ENCODE assay signal across 8 cellular contexts in genomic region chr11:576791-577610, GRCh38. TPM values are rescaled to one million over a fixed set of nuclear protein-coding genes. Genes with fewer than 3 reads are reported as not detected.
A peak's percentile ranks its signal among the peaks of the same experiment; 100 is the strongest.
DNase-seq lines count a peak whose midpoint lies in the region; ATAC-seq and TF ChIP-seq lines count a peak whose summit lies in the region.

No MANE protein-coding gene starts in this region.

- intact Hi-C loops in heart right ventricle (cut with DNase I), result loop anchor here in 4 of 10 donors (2.0 to 10.0 kb wide), 4 partner anchors 35 to 62 kb away; partner anchors contain the start of gene IRF7 (in 2 of the 4)
- intact Hi-C loops in cardiac septum (cut with DNase I), result loop anchor here (1.0 to 5.0 kb wide), 2 partner anchors 40 to 42 kb away; partner anchors contain the start of genes HRAS and IRF7
- intact Hi-C loops in vagina (cut with DNase I), result no loop called here

- no peak for TF ChIP-seq CTCF in heart right ventricle (IDR thresholded peaks at IDR 0.05)
- TF ChIP-seq CTCF in brain microvascular endothelial cell (IDR thresholded peaks at IDR 0.05; ENCODE audit: low read depth, low read length, missing control alignments), result no peak
- TF ChIP-seq CTCF in vagina (IDR thresholded peaks at IDR 0.05), result no peak

- 3 to 4% methylated on average over 36 to 40 of the region's 50 CpGs for WGBS in heart right ventricle, 2 donors

- peak overlapping the region; percentile 58 to 98 (median 88) for H3K4me3 ChIP-seq in heart right ventricle
- peak overlapping the region; percentile 95 for H3K4me3 ChIP-seq in brain microvascular endothelial cell (ENCODE audit: low read depth, low read length)
- H3K4me3 ChIP-seq in vagina, result peak overlapping the region; percentile 75 to 83

- H3K4me1 Mint-ChIP-seq in memory B cell, result peaks cover 31% of the 10 kb centered on the region

- ATAC-seq in heart right ventricle (no peak), memory B cell (ENCODE audit: low read depth) (no peak)

- peak overlapping the region; percentile 45 for H3K27ac Mint-ChIP-seq in memory B cell

- H3K27ac ChIP-seq in heart right ventricle (peak overlapping the region in 9 of 10 donors; percentile 28 to 99 (median 94)), brain microvascular endothelial cell (peak overlapping the region; percentile 62), vagina (peak overlapping the region; percentile 84)

- H3K9me3 ChIP-seq in heart right ventricle (no peaks in the 10 kb centered on the region), vagina (no peaks in the 10 kb centered on the region)

- H3K9me3 Mint-ChIP-seq in memory B cell, result no peaks in the 10 kb centered on the region

- peaks cover 0 to 21% (median 0%) of the 10 kb centered on the region in 7 donors for H3K27me3 ChIP-seq in heart right ventricle
- peaks cover 8% of the 10 kb centered on the region for H3K27me3 ChIP-seq in brain microvascular endothelial cell (replicated peaks)
- no peaks in the 10 kb centered on the region for H3K27me3 ChIP-seq in vagina

- peaks cover 5% of the 10 kb centered on the region for H3K36me3 Mint-ChIP-seq in memory B cell

- peak overlapping the region; percentile 82 for H3K4me3 Mint-ChIP-seq in memory B cell

- peaks cover 0 to 10% (median 5%) of the 10 kb centered on the region in 9 donors for H3K36me3 ChIP-seq in heart right ventricle
- H3K36me3 ChIP-seq in brain microvascular endothelial cell (replicated peaks), result peaks cover 4% of the 10 kb centered on the region
- H3K36me3 ChIP-seq in vagina, result no peaks in the 10 kb centered on the region

- DNase-seq in heart right ventricle (no peak), cardiac septum (ENCODE audit: low spot score) (no peak), brain microvascular endothelial cell (no peak), memory B cell (ENCODE audit: low spot score in 2 of 2) (no peak), vagina (ENCODE audit: extremely low spot score in 2 of 2) (no peak), NCI-H2171 treated with DMSO at 0.1 percent for 48 hours (lab: John Stamatoyannopoulos, UW) (no peak), NCI-H524 (lab: John Stamatoyannopoulos, UW) (no peak)
- no peak for DNase-seq in stimulated activated CD4-positive, alpha-beta T cell treated with anti-CD3 and anti-CD28 coated beads, Interleukin-4, amount 100 ng/mL, for 24 hours

- H3K4me1 ChIP-seq in heart right ventricle, result peaks cover 26 to 65% (median 56%) of the 10 kb centered on the region in 9 donors
- peaks cover 56% of the 10 kb centered on the region for H3K4me1 ChIP-seq in vagina

- in situ Hi-C loops in brain microvascular endothelial cell (cut with HindIII; ENCODE audit: low pct_ligation_motif_present, low sequenced_read_pairs), result no loop called here

- peaks cover 5% of the 10 kb centered on the region for H3K27me3 Mint-ChIP-seq in memory B cell

- TF ChIP-seq POLR2A in vagina (IDR thresholded peaks at IDR 0.05), result no peak

RNA-seq across cellular contexts. Expression of gene PHRF1, which starts 0.7 kb away (rescaled TPM):
- total RNA-seq in heart right ventricle (10 to 100 TPM; 14.7 to 23.0 (median 18.5) TPM), cardiac septum (20.9 TPM), vagina (26.0 TPM)
- 10 to 100 TPM; 10.5 to 19.1 TPM for polyA plus RNA-seq in heart right ventricle

RNA-seq across cellular contexts. Expression of gene RASSF7, which starts 16.2 kb away (rescaled TPM):
- total RNA-seq in heart right ventricle (1 to 10 TPM in 9 of 10 donors, under 1 TPM in 1; 0.96 to 4.0 (median 2.1) TPM), cardiac septum (2.6 TPM), vagina (14.7 TPM)
- 10 to 100 TPM in 1 of 2 donors, 1 to 10 TPM in 1; 6.9 to 14.2 TPM for polyA plus RNA-seq in heart right ventricle

RNA-seq across cellular contexts. Expression of gene LMNTD2, which starts 16.5 kb away (rescaled TPM):
- total RNA-seq in heart right ventricle, result under 1 TPM in 8 of 10 donors, not detected in 2; 0.30 to 0.72 (median 0.45) TPM
- 1 to 10 TPM in 1 of 2 donors, under 1 TPM in 1; 0.41 to 1.4 TPM for polyA plus RNA-seq in heart right ventricle
- total RNA-seq in cardiac septum, result 0.40 TPM
- total RNA-seq in vagina, result 1.7 TPM

RNA-seq across cellular contexts. Expression of gene IRF7, which starts 38.7 kb away (rescaled TPM):
- total RNA-seq in heart right ventricle (10 to 100 TPM in 5 of 10 donors, 1 to 10 TPM in 5; 4.5 to 20.2 (median 9.9) TPM), cardiac septum (9.7 TPM), vagina (18.9 TPM)
- 10 to 100 TPM; 12.2 to 48.4 TPM for polyA plus RNA-seq in heart right ventricle

RNA-seq across cellular contexts. Expression of gene LRRC56, which starts 39.7 kb away (rescaled TPM):
- total RNA-seq in heart right ventricle (under 1 TPM in 8 of 10 donors, not detected in 2; 0.13 to 0.49 (median 0.19) TPM), cardiac septum (0.38 TPM), vagina (0.49 TPM)
- under 1 TPM; 0.26 to 0.37 TPM for polyA plus RNA-seq in heart right ventricle
